In the genomic region with DNA sequence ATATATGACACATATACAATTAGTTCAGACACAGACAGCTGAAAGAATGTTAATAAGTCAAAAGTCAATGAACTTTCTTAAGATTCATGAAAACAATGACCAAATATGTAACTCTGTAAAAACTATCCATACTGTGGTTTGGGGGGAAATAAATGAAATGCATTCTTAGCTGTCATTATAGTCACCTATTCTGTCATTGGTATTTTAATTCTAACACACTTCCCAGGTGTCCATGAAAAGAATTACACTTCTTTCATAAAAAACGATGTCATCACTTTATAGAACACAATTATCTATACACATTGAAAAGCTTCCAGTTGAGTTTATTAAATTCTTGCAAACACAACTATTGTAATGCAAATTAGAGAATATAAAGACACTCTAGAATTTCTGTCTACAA, we compare ENCODE assay signal across 9 cellular contexts. TPM values are rescaled to one million over a fixed set of nuclear protein-coding genes. Genes with fewer than 3 reads are reported as not detected.
"Had no signal": no experiment of that assay in that cellular context is flagged by ENCODE, and none has a peak within 500 bp of the region (broad histone marks: within the 10 kb centered on the region; RNA-seq: fewer than 3 reads in every experiment).

No MANE protein-coding gene starts in this region.

- H3K4me2 ChIP-seq: KMS-11 had no signal

- H3K27ac Mint-ChIP-seq: IgD-negative memory B cell had no signal

- DNase-seq: GOT3, H7, KBM-7 had no signal

- H3K4me1 Mint-ChIP-seq: IgD-negative memory B cell had no signal

- H3K4me3 Mint-ChIP-seq: IgD-negative memory B cell had no signal

- H3K4me3 ChIP-seq: HAP-1 had no signal

- ATAC-seq: HCT116, HepG2 had no signal

- H3K36me3 Mint-ChIP-seq: IgD-negative memory B cell had no signal

- H3K27ac ChIP-seq: HL-60, KMS-11 had no signal

- H3K27me3 Mint-ChIP-seq: IgD-negative memory B cell had no signal

- FAIRE-seq: HepG2 had no signal

RNA-seq across cellular contexts. Expression of gene PPFIA2, which starts 35.8 kb away (rescaled TPM):
- total RNA-seq: HepG2 had no signal
- polyA plus RNA-seq: IgD-negative memory B cell had no signal
